Comparison of ENCODE assay signal across 16 cellular contexts in genomic region chr21:43268804-43269186, GRCh38.
"Had no signal": no experiment of that assay in that cellular context is flagged by ENCODE, and none has a peak within 500 bp of the region (broad histone marks: within the 10 kb centered on the region; RNA-seq: fewer than 3 reads in every experiment).

No MANE protein-coding gene starts in this region.

- H3K4me3 Mint-ChIP-seq: activated CD8-positive, alpha-beta T cell treated with anti-CD3 and anti-CD28 coated beads, Interleukin-2, amount 10 ng/mL, durations not matched to agents 7 days and 5 days; activated naive CD8-positive, alpha-beta T cell treated with anti-CD3 and anti-CD28 coated beads for 36 hours; effector memory CD8-positive, alpha-beta T cell; immature natural killer cell; naive B cell; stimulated activated naive B cell treated with anti-CD40 and anti-IgM and Interleukin-4, amounts not matched to agents 10 μg/mL and 1 μg/mL and 100 μg/mL, for 72 hours; T-helper 1 cell treated with Interleukin-12 subunit alpha and Interleukin-12 subunit beta and Interleukin-4 antibody, amounts not matched to agents 30 μg/mL and 1 μg/mL, for 36 hours had no signal

- H3K4me1 Mint-ChIP-seq: activated naive CD8-positive, alpha-beta T cell treated with anti-CD3 and anti-CD28 coated beads for 36 hours; immature natural killer cell had no signal

- H3K9me3 ChIP-seq: body of pancreas, tibial artery, uterus had no signal

- H3K9me3 Mint-ChIP-seq: activated naive CD8-positive, alpha-beta T cell treated with anti-CD3 and anti-CD28 coated beads for 36 hours; effector memory CD8-positive, alpha-beta T cell; immature natural killer cell; stimulated activated naive B cell treated with anti-CD40 and anti-IgM and Interleukin-4, amounts not matched to agents 10 μg/mL and 1 μg/mL and 100 μg/mL, for 72 hours; T-helper 1 cell treated with Interleukin-12 subunit alpha and Interleukin-12 subunit beta and Interleukin-4 antibody, amounts not matched to agents 30 μg/mL and 1 μg/mL, for 36 hours had no signal

- ATAC-seq: activated CD8-positive, alpha-beta T cell treated with anti-CD3 and anti-CD28 coated beads, Interleukin-2, amount 10 ng/mL, durations not matched to agents 7 days and 5 days; body of pancreas; foreskin keratinocyte had no signal

- H3K27ac ChIP-seq: body of pancreas, foreskin keratinocyte, parathyroid adenoma, tibial artery, uterus had no signal

- H3K4me3 ChIP-seq: body of pancreas, tibial artery, uterus had no signal

- H3K27me3 ChIP-seq: body of pancreas, foreskin keratinocyte, uterus had no signal

- H2AFZ ChIP-seq: parathyroid adenoma had no signal

- H3K36me3 Mint-ChIP-seq: activated naive CD8-positive, alpha-beta T cell treated with anti-CD3 and anti-CD28 coated beads for 36 hours; immature natural killer cell; naive B cell; stimulated activated naive B cell treated with anti-CD40 and anti-IgM and Interleukin-4, amounts not matched to agents 10 μg/mL and 1 μg/mL and 100 μg/mL, for 72 hours had no signal

- DNase-seq: activated gamma-delta T cell; amygdala; body of pancreas; cerebellar nuclear complex; foreskin keratinocyte; glutamatergic neuron; naive B cell; stimulated activated naive B cell treated with anti-CD40 and anti-IgM and Interleukin-4, amounts not matched to agents 10 μg/mL and 1 μg/mL and 100 μg/mL, for 72 hours; tibial artery; uterus had no signal

- H3K27ac Mint-ChIP-seq: activated naive CD8-positive, alpha-beta T cell treated with anti-CD3 and anti-CD28 coated beads for 36 hours; immature natural killer cell; T-helper 1 cell treated with Interleukin-12 subunit alpha and Interleukin-12 subunit beta and Interleukin-4 antibody, amounts not matched to agents 30 μg/mL and 1 μg/mL, for 36 hours had no signal

- H3K4me1 ChIP-seq: body of pancreas, foreskin keratinocyte, parathyroid adenoma had no signal

- H3K36me3 ChIP-seq: tibial artery, uterus had no signal

- H3K9ac ChIP-seq: parathyroid adenoma had no signal
